In the genomic region with DNA sequence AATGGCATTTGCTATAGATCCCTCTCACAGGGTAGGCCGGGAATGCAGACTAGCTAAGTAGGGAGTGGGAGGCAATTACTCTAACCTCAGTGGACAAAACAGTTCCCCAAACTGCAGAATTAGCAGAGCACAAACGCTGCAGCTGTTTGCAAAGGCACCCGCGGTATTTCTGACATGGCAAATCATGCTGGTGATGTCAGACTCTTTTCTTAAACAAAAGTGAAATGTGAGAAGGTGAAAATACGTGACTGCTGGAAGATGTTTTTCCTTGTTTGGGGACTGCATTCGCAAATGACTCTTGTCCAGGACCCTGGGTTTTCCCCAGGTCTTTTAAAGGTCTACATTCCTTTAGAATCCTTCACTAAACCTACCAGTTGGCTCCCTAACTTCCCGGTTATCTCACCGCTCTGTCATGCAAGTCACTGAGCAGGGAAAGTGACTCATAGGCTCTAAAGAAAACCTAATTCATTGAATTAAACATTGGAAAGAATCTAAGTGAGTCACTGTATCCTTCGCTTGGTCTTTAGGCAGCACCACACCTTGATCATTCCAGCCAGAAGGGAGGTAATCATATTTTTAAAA, we compare ENCODE assay signal across 8 cellular contexts.
DNase-seq lines count a peak whose midpoint lies in the region; ATAC-seq and TF ChIP-seq lines count a peak whose summit lies in the region.

No MANE protein-coding gene starts in this region.

- H3K4me3 Mint-ChIP-seq in activated CD8-positive, alpha-beta T cell treated with anti-CD3 and anti-CD28 coated beads for 36 hours: no peak overlapping the region

- peaks cover 3% of the 10 kb centered on the region for H3K4me1 Mint-ChIP-seq in activated CD8-positive, alpha-beta T cell treated with anti-CD3 and anti-CD28 coated beads for 36 hours (ENCODE audit: low read depth)

- H3K4me1 ChIP-seq in cardiac muscle cell (ENCODE audit: low read depth): peaks cover 10% of the 10 kb centered on the region

- H3K27ac Mint-ChIP-seq in activated CD8-positive, alpha-beta T cell treated with anti-CD3 and anti-CD28 coated beads for 36 hours: no peak overlapping the region

- no peaks in the 10 kb centered on the region for H3K36me3 Mint-ChIP-seq in activated CD8-positive, alpha-beta T cell treated with anti-CD3 and anti-CD28 coated beads for 36 hours (ENCODE audit: low read depth)

- H3K9me3 Mint-ChIP-seq in activated CD8-positive, alpha-beta T cell treated with anti-CD3 and anti-CD28 coated beads for 36 hours: no peaks in the 10 kb centered on the region

- no peak overlapping the region for H3K4me3 ChIP-seq in cardiac muscle cell

- POLR2A ChIA-PET in activated CD8-positive, alpha-beta T cell treated with anti-CD3 and anti-CD28 coated beads for 36 hours (lab: Charles Lee): no interaction called here

- H3K27me3 ChIP-seq in cardiac muscle cell: no peaks in the 10 kb centered on the region

- H3K36me3 ChIP-seq in cardiac muscle cell: no peaks in the 10 kb centered on the region

- intact Hi-C loops in activated CD8-positive, alpha-beta T cell treated with anti-CD3 and anti-CD28 coated beads for 36 hours (cut with micrococcal nuclease): no loop called here

- ATAC-seq in activated CD8-positive, alpha-beta T cell treated with anti-CD3 and anti-CD28 coated beads for 36 hours: no peak
- ATAC-seq in HG02840 (IDR thresholded peaks at IDR 0.05; ENCODE audit: low FRiP score, unreplicated experiment): no peak

- H3K27me3 Mint-ChIP-seq in activated CD8-positive, alpha-beta T cell treated with anti-CD3 and anti-CD28 coated beads for 36 hours: peaks cover 10% of the 10 kb centered on the region

- no peak for TF ChIP-seq CTCF in cardiac muscle cell (IDR thresholded peaks at IDR 0.05; ENCODE audit: low read depth, low read length)
- TF ChIP-seq CTCF in activated CD8-positive, alpha-beta T cell treated with anti-CD3 and anti-CD28 coated beads for 36 hours (IDR thresholded peaks at IDR 0.05): no peak

- H3K27ac ChIP-seq in cardiac muscle cell: peak overlapping the region; percentile 81

- in situ Hi-C loops in Caki2 (cut with HindIII; ENCODE audit: low pct_unique_long_range_greater_than_20kb, low sequenced_read_pairs): no loop called here

- CTCF ChIA-PET in activated CD8-positive, alpha-beta T cell treated with anti-CD3 and anti-CD28 coated beads for 36 hours (lab: Charles Lee): no interaction called here

- DNase-seq in Caki2 (ENCODE audit: low read depth) (peak; percentile 98), HPDE6-E6E7 (ENCODE audit: extremely low spot score) (peak; percentile 91), SW 1271 (lab: John Stamatoyannopoulos, UW) (peak; percentile 98 to 100), cardiac muscle cell (ENCODE audit: low read depth in 1 of 2, low spot score in 1 of 2) (peak; percentile 59 to 87), pulmonary artery endothelial cell (ENCODE audit: low read depth, low spot score) (peak; percentile 91), middle frontal gyrus (ENCODE audit: extremely low spot score, low spot score) (no peak)
- DNase-seq in activated CD8-positive, alpha-beta T cell treated with anti-CD3 and anti-CD28 coated beads for 36 hours: no peak

- no peaks in the 10 kb centered on the region for H3K9me3 ChIP-seq in cardiac muscle cell (ENCODE audit: low read depth)

Comparison
In these comparisons a context has a peak if more than half of its experiments do, and no peak if none do; other contexts are left out.
1. DNase-seq: peak in Caki2 (single experiment), HPDE6-E6E7 (single experiment), SW 1271 (2 of 2), cardiac muscle cell (2 of 2) and pulmonary artery endothelial cell (single experiment); none in activated CD8-positive, alpha-beta T cell treated with anti-CD3 and anti-CD28 coated beads for 36 hours (single experiment) and middle frontal gyrus (single experiment).